1 cellular context compared by ENCODE assay signal in genomic region chr6:139028658-139029469, GRCh38.
TF ChIP-seq lines count a peak whose summit lies in the region.

TSS of gene ABRACL (plus strand) at chr6:139028745. CDS start at chr6:139034161, 5,416 bp downstream.

TF ChIP-seq in HepG2, 621 proteins besides CTCF, POLR2A, EP300 and RAD21 (continued from another document and continues in another):
- TF ChIP-seq SKIL (CRISPR knock-in tag; IDR thresholded peaks at IDR 0.05; ENCODE audit: borderline replicate concordance) = 0 out of 2 replicates have a peak, but pooled peaks have one; percentile 34
- TF ChIP-seq ZNF333 (CRISPR knock-in tag; IDR thresholded peaks at IDR 0.05; ENCODE audit: borderline replicate concordance) = peak; percentile 42; the same call in 1 of the 2 replicates
- TF ChIP-seq ZNF619 (CRISPR knock-in tag; IDR thresholded peaks at IDR 0.05) = 0 out of 2 replicates have a peak, but pooled peaks have one; percentile 25
- TF ChIP-seq THAP11 (CRISPR knock-in tag; IDR thresholded peaks at IDR 0.05) = no peak
- peak in 1 of 2 experiments; percentile 78; a peak in 2 of 4 replicates for TF ChIP-seq HMGXB4 (CRISPR knock-in tag; IDR thresholded peaks at IDR 0.05; ENCODE audit: borderline replicate concordance in 1 of 2, low read depth in 1 of 2)
- TF ChIP-seq NR1H2 (CRISPR knock-in tag; IDR thresholded peaks at IDR 0.05; ENCODE audit: borderline replicate concordance, low read depth) = no peak
- TF ChIP-seq ZNF282 (IDR thresholded peaks at IDR 0.05; ENCODE audit: partially characterized antibody) = no peak
- no peak for TF ChIP-seq SIX1 (CRISPR knock-in tag; IDR thresholded peaks at IDR 0.05; ENCODE audit: borderline replicate concordance)
- TF ChIP-seq LCORL (IDR thresholded peaks at IDR 0.05) = no peak
- peak; percentile 52 for TF ChIP-seq LCORL (CRISPR knock-in tag; IDR thresholded peaks at IDR 0.05)
- peak; percentile 10; the same call in 1 of the 2 replicates for TF ChIP-seq ETV5 (CRISPR knock-in tag; IDR thresholded peaks at IDR 0.05; ENCODE audit: borderline replicate concordance)
- TF ChIP-seq SALL1 (CRISPR knock-in tag; IDR thresholded peaks at IDR 0.05) = peak; percentile 5; the same call in 1 of the 2 replicates
- no peak for TF ChIP-seq NFE2L1 (CRISPR knock-in tag; IDR thresholded peaks at IDR 0.05; ENCODE audit: borderline replicate concordance)
- TF ChIP-seq ZNF430 (CRISPR knock-in tag; IDR thresholded peaks at IDR 0.05) = no peak
- no peak for TF ChIP-seq ATF7 (IDR thresholded peaks at IDR 0.05)
- TF ChIP-seq ATF7 (CRISPR knock-in tag; IDR thresholded peaks at IDR 0.05) = 0 out of 2 replicates have a peak, but pooled peaks have one; percentile 41
- TF ChIP-seq GATA4 (IDR thresholded peaks at IDR 0.05; ENCODE audit: borderline replicate concordance, low read depth) = no peak
- peak; percentile 85; the same call in 1 of the 2 replicates for TF ChIP-seq ZNF343 (CRISPR knock-in tag; IDR thresholded peaks at IDR 0.05)
- no peak for TF ChIP-seq TEAD2 (CRISPR knock-in tag; IDR thresholded peaks at IDR 0.05)
- peak; percentile 9; the same call in 1 of the 2 replicates for TF ChIP-seq THAP8 (CRISPR knock-in tag; IDR thresholded peaks at IDR 0.05; ENCODE audit: borderline replicate concordance)
- no peak for TF ChIP-seq ZBTB40 (IDR thresholded peaks at IDR 0.05)
- no peak for TF ChIP-seq ZBTB40 (CRISPR knock-in tag; IDR thresholded peaks at IDR 0.05)
- TF ChIP-seq REST (IDR thresholded peaks at IDR 0.05; ENCODE audit: borderline replicate concordance in 1 of 2, low read depth in 1 of 2, low read length in 2 of 2) = no peak
- TF ChIP-seq SSRP1 (CRISPR knock-in tag; IDR thresholded peaks at IDR 0.05) = no peak
- TF ChIP-seq SOX13 (IDR thresholded peaks at IDR 0.05) = no peak; the same call in 1 of the 2 replicates
- TF ChIP-seq SOX13 (CRISPR knock-in tag; conservative IDR thresholded peaks at IDR 0.05 in 1 of 2, IDR thresholded peaks at IDR 0.05 in 1 of 2) = 0 out of 4 replicates have a peak, but pooled peaks of 1 of the 2 experiments have one; percentile 13
- TF ChIP-seq ZNF775 (CRISPR knock-in tag; IDR thresholded peaks at IDR 0.05; ENCODE audit: borderline replicate concordance) = no peak
- no peak for TF ChIP-seq ZFP36 (IDR thresholded peaks at IDR 0.05; ENCODE audit: borderline replicate concordance, low read depth, low read length, partially characterized antibody)
- TF ChIP-seq DBP (CRISPR knock-in tag; IDR thresholded peaks at IDR 0.05; ENCODE audit: not compliant biosample characterization) = no peak
- TF ChIP-seq RFX5 (IDR thresholded peaks at IDR 0.05; ENCODE audit: low read depth, low read length) = no peak
- no peak for TF ChIP-seq HNF1A (IDR thresholded peaks at IDR 0.05; ENCODE audit: low read depth)
- TF ChIP-seq HNF1A (CRISPR knock-in tag; IDR thresholded peaks at IDR 0.05; ENCODE audit: borderline replicate concordance) = 0 out of 2 replicates have a peak, but pooled peaks have one; percentile 29
- peak; percentile 69; the same call in 1 of the 2 replicates for TF ChIP-seq GABPB1 (CRISPR knock-in tag; IDR thresholded peaks at IDR 0.05)
- TF ChIP-seq DNMT3B (CRISPR knock-in tag; conservative IDR thresholded peaks at IDR 0.05) = 0 out of 2 replicates have a peak, but pooled peaks have one; percentile 45
- no peak for TF ChIP-seq CREB1 (IDR thresholded peaks at IDR 0.05)
- no peak for TF ChIP-seq CREB1 (CRISPR knock-in tag; IDR thresholded peaks at IDR 0.05)
- TF ChIP-seq POGZ (CRISPR knock-in tag; IDR thresholded peaks at IDR 0.05) = 0 out of 2 replicates have a peak, but pooled peaks have one; percentile 70
